ENCODE assay signal across 8 cellular contexts in genomic region chr19:17073869-17074627, GRCh38. TPM values are rescaled to one million over a fixed set of nuclear protein-coding genes. Genes with fewer than 3 reads are reported as not detected.
A peak's percentile ranks its signal among the peaks of the same experiment; 100 is the strongest.
DNase-seq lines count a peak whose midpoint lies in the region; ATAC-seq and TF ChIP-seq lines count a peak whose summit lies in the region.

No MANE protein-coding gene starts in this region.

- H3K79me2 ChIP-seq in GM23338 (replicated peaks; ENCODE audit: insufficient read depth): peaks cover 56% of the 10 kb centered on the region

- H4K20me1 ChIP-seq in GM23338 (replicated peaks; ENCODE audit: insufficient read depth): peaks cover 40% of the 10 kb centered on the region

- H3K9me3 ChIP-seq in AG04450 (ENCODE audit: control insufficient read depth, insufficient read depth, low read length): no peaks in the 10 kb centered on the region
- H3K9me3 ChIP-seq in SJSA1 (replicated peaks): no peaks in the 10 kb centered on the region
- H3K9me3 ChIP-seq in testis: no peaks in the 10 kb centered on the region

- H3K4me1 Mint-ChIP-seq in GM23338: peaks cover 55% of the 10 kb centered on the region

- H3K9me3 Mint-ChIP-seq in GM23338: no peaks in the 10 kb centered on the region

- intact Hi-C loops in testis (cut with DNase I; ENCODE audit: low total_unique reads): loop anchor here (10.0 kb wide), 1 partner anchor 61 kb away; no protein-coding TSS in a partner anchor

- DNase-seq in AG04450 (ENCODE audit: low read depth, low spot score): no peak
- peak; percentile 62 for DNase-seq in GM23338 (ENCODE audit: low spot score)
- no peak for DNase-seq in SJSA1 (ENCODE audit: low read depth in 1 of 2, low spot score in 2 of 2)
- no peak for DNase-seq in fibroblast of pulmonary artery (ENCODE audit: low read depth)
- no peak for DNase-seq in skeletal muscle cell (ENCODE audit: low read depth)
- DNase-seq in GM13976 (ENCODE audit: low spot score): no peak
- DNase-seq in GM03348 (ENCODE audit: low spot score): no peak
- no peak for DNase-seq in testis

- H3K27me3 ChIP-seq in AG04450 (ENCODE audit: control insufficient read depth, insufficient read depth, low read length) (no peaks in the 10 kb centered on the region), GM23338 (ENCODE audit: insufficient read depth) (no peaks in the 10 kb centered on the region), SJSA1 (replicated peaks) (no peaks in the 10 kb centered on the region), testis (no peaks in the 10 kb centered on the region)

- peak overlapping the region; percentile 99 for H3K4me2 ChIP-seq in GM23338

- no peaks in the 10 kb centered on the region; the same call in 1 of the 2 replicates for H3F3A ChIP-seq in GM23338 (replicated peaks; ENCODE audit: low read depth)

- TF ChIP-seq CTCF in AG04450 (IDR thresholded peaks at IDR 0.05; ENCODE audit: low read depth, low read length) (no peak), GM23338 (conservative IDR thresholded peaks at IDR 0.05; ENCODE audit: low read depth in 2 of 2) (no peak), fibroblast of pulmonary artery (IDR thresholded peaks at IDR 0.05; ENCODE audit: low read length, missing control alignments) (no peak), GM13976 (IDR thresholded peaks at IDR 0.05; ENCODE audit: borderline replicate concordance, control extremely low read depth, extremely low read depth, insufficient read depth, missing control alignments) (no peak), testis (IDR thresholded peaks at IDR 0.05) (no peak)

- peaks cover 21% of the 10 kb centered on the region for H3K27me3 Mint-ChIP-seq in GM23338 (ENCODE audit: insufficient read depth, low read depth, poor library complexity)

- peak overlapping the region; percentile 90 for H3K4me3 ChIP-seq in AG04450 (ENCODE audit: low read depth, low read length)
- peak overlapping the region; percentile 89 for H3K4me3 ChIP-seq in GM23338
- H3K4me3 ChIP-seq in SJSA1: peak overlapping the region; percentile 71
- peak overlapping the region; percentile 79 for H3K4me3 ChIP-seq in fibroblast of pulmonary artery (replicated peaks; ENCODE audit: low read depth, low read length)
- peak overlapping the region; percentile 79 for H3K4me3 ChIP-seq in skeletal muscle cell (ENCODE audit: low read depth, low read length)
- H3K4me3 ChIP-seq in testis: peak overlapping the region in 1 of 2 donors; percentile 82

- H3K4me1 ChIP-seq in GM23338 (ENCODE audit: insufficient read depth): peaks cover 15% of the 10 kb centered on the region; the same call in 1 of the 2 replicates
- H3K4me1 ChIP-seq in SJSA1 (replicated peaks): peaks cover 30% of the 10 kb centered on the region
- H3K4me1 ChIP-seq in testis: peaks cover 19% of the 10 kb centered on the region

- H3K27ac Mint-ChIP-seq in GM23338: peak overlapping the region; percentile 99

- TF ChIP-seq POLR2A in testis (IDR thresholded peaks at IDR 0.05): no peak

- H2AFZ ChIP-seq in GM23338: no peak overlapping the region

- in situ Hi-C loops in GM13976 (cut with MboI; ENCODE audit: low sequenced_read_pairs, unreplicated experiment): loop anchor here (25.0 kb wide), 1 partner anchor 163 kb away; the partner anchor contains the start of genes NR2F6 and OCEL1

- CTCF ChIA-PET in AG04450 (lab: Charles Lee): no interaction called here

- H3K9me2 ChIP-seq in GM23338 (ENCODE audit: insufficient read depth): no peaks in the 10 kb centered on the region

- no peak overlapping the region for H3K27ac ChIP-seq in AG04450 (ENCODE audit: low read depth, low read length)
- peak overlapping the region; percentile 87; the same call in 1 of the 2 replicates for H3K27ac ChIP-seq in GM23338 (ENCODE audit: low read depth)
- H3K27ac ChIP-seq in SJSA1: no peak overlapping the region
- peak overlapping the region in 1 of 2 donors; percentile 83 for H3K27ac ChIP-seq in testis

- WGBS in testis, 2 donors: 35 to 49% methylated on average over 14 to 18 of the region's 18 CpGs

- H3K36me3 ChIP-seq in GM23338 (ENCODE audit: insufficient read depth): 0 out of 2 replicates have a peak, but pooled peaks cover 4% of the 10 kb centered on the region
- peaks cover 55% of the 10 kb centered on the region for H3K36me3 ChIP-seq in SJSA1
- H3K36me3 ChIP-seq in testis (ENCODE audit: low read depth, missing control alignments): no peaks in the 10 kb centered on the region

- peak overlapping the region; percentile 94 for H3K4me3 Mint-ChIP-seq in GM23338

- POLR2A ChIA-PET in AG04450 (lab: Yijun Ruan, JAX): no interaction called here

- ATAC-seq in GM23338: peak; percentile 34; the same call in 2 of the 3 replicates

- peaks cover 35% of the 10 kb centered on the region for H3K36me3 Mint-ChIP-seq in GM23338 (ENCODE audit: low read depth)

TF ChIP-seq in GM23338, 12 proteins besides CTCF, POLR2A, EP300 and RAD21 (continues in another document):
- TF ChIP-seq POLR2AphosphoS5 (IDR thresholded peaks at IDR 0.05; ENCODE audit: low read depth) (no peak), REST (IDR thresholded peaks at IDR 0.05; ENCODE audit: unreplicated experiment) (no peak)

RNA-seq across cellular contexts. Expression of gene HAUS8, which starts 1.2 kb away (rescaled TPM):
- 4.6 and 4.9 TPM in 2 replicates for polyA plus RNA-seq in AG04450 (2011; rRNA removed)
- polyA minus RNA-seq in AG04450 (2011; rRNA and poly(A)+ RNA removed): 2.3 and 3.7 TPM in 2 replicates
- 10.6 and 11.1 TPM in 2 replicates for total RNA-seq in GM23338 (2014; rRNA removed; shearing (Covaris generic))
- 33.3 and 35.5 TPM in 2 replicates for polyA plus RNA-seq in GM23338 (2016; fragmentation: Nextera tagmentation; extraction: Ambion mirVana)
- 19.1 and 21.5 TPM in 2 replicates for total RNA-seq in SJSA1 (2014; rRNA removed; shearing (Covaris generic))
- 10 to 100 TPM; 20.0 to 23.5 TPM for total RNA-seq in testis
- polyA plus RNA-seq in testis (ENCODE audit: insufficient read depth, low read depth, low replicate concordance): 29.7 TPM

RNA-seq across cellular contexts. Expression of gene MYO9B, which starts 1.5 kb away (rescaled TPM):
- 34.5 and 42.5 TPM in 2 replicates for polyA plus RNA-seq in AG04450 (2011; rRNA removed)
- 81.8 and 112 TPM in 2 replicates for polyA minus RNA-seq in AG04450 (2011; rRNA and poly(A)+ RNA removed)
- 61.3 and 65.6 TPM in 2 replicates for total RNA-seq in GM23338 (2014; rRNA removed; shearing (Covaris generic))
- polyA plus RNA-seq in GM23338 (2016; fragmentation: Nextera tagmentation; extraction: Ambion mirVana): 28.7 and 29.0 TPM in 2 replicates
- 26.7 and 39.9 TPM in 2 replicates for total RNA-seq in SJSA1 (2014; rRNA removed; shearing (Covaris generic))
- 100 to 1,000 TPM; 407 TPM for total RNA-seq in testis
- 121 TPM for polyA plus RNA-seq in testis (ENCODE audit: insufficient read depth, low read depth, low replicate concordance)

RNA-seq across cellular contexts. Expression of gene CPAMD8, which starts 47.4 kb away (rescaled TPM):
- polyA plus RNA-seq in AG04450 (2011; rRNA removed) (0.38 and 0.56 TPM in 2 replicates), GM23338 (2016; fragmentation: Nextera tagmentation; extraction: Ambion mirVana) (4.4 and 4.6 TPM in 2 replicates), testis (ENCODE audit: insufficient read depth, low read depth, low replicate concordance) (12.0 TPM)
- 0.35 and 0.37 TPM in 2 replicates for polyA minus RNA-seq in AG04450 (2011; rRNA and poly(A)+ RNA removed)
- 11.8 and 14.1 TPM in 2 replicates for total RNA-seq in GM23338 (2014; rRNA removed; shearing (Covaris generic))
- 0.34 and 1.3 TPM in 2 replicates for total RNA-seq in SJSA1 (2014; rRNA removed; shearing (Covaris generic))
- total RNA-seq in testis: 10 to 100 TPM; 30.8 to 46.1 TPM
